Comparison of ENCODE assay signal across 8 cellular contexts in genomic region chr10:133357293-133358151, GRCh38. TPM values are rescaled to one million over a fixed set of nuclear protein-coding genes. Genes with fewer than 3 reads are reported as not detected.
DNase-seq lines count a peak whose midpoint lies in the region; TF ChIP-seq lines count a peak whose summit lies in the region.

Gene FUOM (minus strand): TSS chr10:133358019. CDS start chr10:133358007, 12 bp downstream.

- TF ChIP-seq CTCF in GM13977 (IDR thresholded peaks at IDR 0.05; ENCODE audit: extremely low read depth, insufficient read depth, missing control alignments) (no peak), NB4 (IDR thresholded peaks at IDR 0.05; ENCODE audit: low read depth, low read length) (no peak)

- in situ Hi-C loops in GM13977 (cut with MboI; ENCODE audit: low pct_unique_long_range_greater_than_20kb, low sequenced_read_pairs, unreplicated experiment): no loop called here

- TF ChIP-seq POLR2A in NB4 (IDR thresholded peaks at IDR 0.05; ENCODE audit: extremely low read depth, insufficient read length): peak; percentile 70

- peak; percentile 98 for DNase-seq in GM13977 (ENCODE audit: low spot score)
- DNase-seq in HEK293T (ENCODE audit: extremely low spot score): peak; percentile 98
- DNase-seq in NB4 (ENCODE audit: low read depth): peak; percentile 93
- DNase-seq in epidermal melanocyte (ENCODE audit: insufficient read length, low spot score): peak; percentile 68
- DNase-seq in stimulated activated naive CD4-positive, alpha-beta T cell (lab: John Stamatoyannopoulos, UW): peak; percentile 42 to 80 (median 76)
- no peak for DNase-seq in A172 (ENCODE audit: low spot score)

- peaks cover 6 to 13% of the 10 kb centered on the region in 2 donors for H3K36me3 ChIP-seq in muscle layer of duodenum (ENCODE audit: control insufficient read depth in 1 of 2, insufficient read depth in 2 of 2, low read length in 2 of 2)

- CTCF ChIA-PET in HEK293T (lab: Yijun Ruan, JAX): interaction anchor here (1.1 kb wide), 1 partner anchor 17 kb away, joined by 4 read pairs; no protein-coding TSS in a partner anchor
- CTCF ChIA-PET in activated CD8-positive, alpha-beta memory T cell treated with anti-CD3 and anti-CD28 coated beads for 36 hours (lab: Charles Lee): interaction anchor here (0.5 to 1.5 kb wide), 4 partner anchors 13 to 32 kb away, joined by 3 to 5 read pairs (median 4); no protein-coding TSS in a partner anchor

- no peaks in the 10 kb centered on the region for H3K9me3 ChIP-seq in muscle layer of duodenum (ENCODE audit: control insufficient read depth in 1 of 2, low read length in 2 of 2)

- H3K4me3 ChIP-seq in NB4 (ENCODE audit: low read depth, low read length) (peak within 1 kb of the TSS; percentile 64), muscle layer of duodenum (ENCODE audit: low read depth in 1 of 2, low read length in 2 of 2) (peak within 1 kb of the TSS; percentile 21 to 64)

- no peak within 1 kb of the TSS for H3K27ac ChIP-seq in muscle layer of duodenum (ENCODE audit: low read length)

- no peaks in the 10 kb centered on the region for H3K27me3 ChIP-seq in muscle layer of duodenum (ENCODE audit: low read depth, low read length)

- POLR2A ChIA-PET in HEK293T (lab: Yijun Ruan, JAX): interaction anchor here (0.7 to 1.9 kb wide), 8 partner anchors 10 to 44 kb away, joined by 3 to 12 read pairs (median 4); partner anchors contain the start of genes ECHS1 and PRAP1
- POLR2A ChIA-PET in activated CD8-positive, alpha-beta memory T cell treated with anti-CD3 and anti-CD28 coated beads for 36 hours (lab: Charles Lee): interaction anchor here (1.2 kb wide), 1 partner anchor 98 kb away, joined by 3 read pairs; no protein-coding TSS in a partner anchor

- peaks cover 0 to 18% of the 10 kb centered on the region in 2 donors for H3K4me1 ChIP-seq in muscle layer of duodenum (ENCODE audit: control insufficient read depth in 1 of 2, insufficient read depth in 2 of 2, low read length in 2 of 2)

TF ChIP-seq in HEK293T, 16 proteins besides CTCF, POLR2A, EP300 and RAD21:
- peak; percentile 50; the same call in 1 of the 2 replicates for TF ChIP-seq L3MBTL2 (conservative IDR thresholded peaks at IDR 0.05)
- TF ChIP-seq SP1 (IDR thresholded peaks at IDR 0.05): no peak
- no peak for TF ChIP-seq ZNF384 (IDR thresholded peaks at IDR 0.05)
- TF ChIP-seq LEF1 (IDR thresholded peaks at IDR 0.05; ENCODE audit: borderline replicate concordance): 0 out of 2 replicates have a peak, but pooled peaks have one; percentile 45
- TF ChIP-seq SUZ12 (IDR thresholded peaks at IDR 0.05): no peak
- TF ChIP-seq ELF4 (IDR thresholded peaks at IDR 0.05): no peak
- no peak for TF ChIP-seq BHLHE40 (IDR thresholded peaks at IDR 0.05; ENCODE audit: borderline replicate concordance)
- no peak for TF ChIP-seq FOXK2 (IDR thresholded peaks at IDR 0.05)
- no peak for TF ChIP-seq FOXA1 (IDR thresholded peaks at IDR 0.05)
- no peak for TF ChIP-seq HDGF (IDR thresholded peaks at IDR 0.05; ENCODE audit: borderline replicate concordance)

RNA-seq across cellular contexts. Expression of gene FUOM, which starts in this region (rescaled TPM):
- total RNA-seq in activated CD8-positive, alpha-beta memory T cell treated with anti-CD3 and anti-CD28 coated beads for 36 hours: 10 to 100 TPM; 31.2 to 33.7 TPM
- total RNA-seq in A172 (2014; rRNA removed; shearing (Covaris generic)): 6.6 and 9.6 TPM in 2 replicates
